ENCODE assay signal across 13 cellular contexts in the genomic region with DNA sequence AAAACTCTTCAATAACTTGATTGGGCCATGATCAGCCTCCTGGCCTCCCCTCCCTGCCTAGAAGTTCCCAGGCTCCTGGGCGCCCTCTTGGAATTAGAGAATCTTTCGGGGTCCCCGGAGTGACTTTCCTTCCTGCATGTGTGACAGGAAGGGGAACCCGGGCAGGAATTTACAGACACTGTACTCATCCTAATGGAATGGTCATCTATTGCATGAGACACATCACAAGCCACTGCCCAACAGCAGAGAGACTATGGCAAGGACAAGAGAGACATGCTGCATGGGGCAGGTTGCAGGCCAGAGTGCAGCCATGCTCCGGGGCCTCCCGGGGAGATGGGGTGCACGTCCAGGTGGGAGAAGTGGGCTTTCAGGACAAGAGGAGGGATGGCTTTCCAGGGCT. TPM values are rescaled to one million over a fixed set of nuclear protein-coding genes. Genes with fewer than 3 reads are reported as not detected.
"Had no signal": no experiment of that assay in that cellular context is flagged by ENCODE, and none has a peak within 500 bp of the region (broad histone marks: within the 10 kb centered on the region; RNA-seq: fewer than 3 reads in every experiment).

No MANE protein-coding gene starts in this region.

RNA-seq across cellular contexts. Expression of a gene that starts 29.9 kb away (rescaled TPM):
- total RNA-seq: stomach, subcutaneous adipose tissue, temporal lobe, thoracic aorta, thyroid gland, tibial nerve, transverse colon, upper lobe of left lung, upper lobe of right lung, ureter, urinary bladder, uterus, vagina had no signal
- polyA plus RNA-seq: stomach, urinary bladder had no signal
